ENCODE assay signal across 11 cellular contexts in genomic region chr6:44738652-44739141, GRCh38.
A peak's percentile ranks its signal among the peaks of the same experiment; 100 is the strongest.
DNase-seq lines count a peak whose midpoint lies in the region; ATAC-seq and TF ChIP-seq lines count a peak whose summit lies in the region.
"Had no signal": no experiment of that assay in that cellular context is flagged by ENCODE, and none has a peak within 500 bp of the region (broad histone marks: within the 10 kb centered on the region; RNA-seq: fewer than 3 reads in every experiment).

No MANE protein-coding gene starts in this region.

- ATAC-seq in HG03108 (IDR thresholded peaks at IDR 0.05; ENCODE audit: unreplicated experiment) (peak; percentile 32), omental fat pad (ENCODE audit: low FRiP score) (peak; percentile 80), HG03025 (IDR thresholded peaks at IDR 0.05; ENCODE audit: low FRiP score, unreplicated experiment) (no peak)
- ATAC-seq: PC-3 had no signal

- DNase-seq in GM12865 (ENCODE audit: low read depth) (peak; percentile 83), epithelial cell of esophagus (ENCODE audit: low read depth) (peak; percentile 60), omental fat pad (ENCODE audit: low spot score) (peak; percentile 43), foreskin melanocyte (no peak), testis (no peak)
- DNase-seq in stimulated activated CD4-positive, alpha-beta T cell treated with anti-CD3 and anti-CD28 coated beads, Interleukin-2, amount 100 ng/mL, for 24 hours, result no peak
- DNase-seq: cerebellar nuclear complex, PC-3, thyroid gland had no signal

- no peaks in the 10 kb centered on the region for H3K27me3 ChIP-seq in testis
- H3K27me3 ChIP-seq: thyroid gland had no signal

- no peak for TF ChIP-seq CTCF in GM12865 (IDR thresholded peaks at IDR 0.05; ENCODE audit: insufficient read depth, low read depth, low read length, missing control alignments)
- TF ChIP-seq CTCF in epithelial cell of esophagus (IDR thresholded peaks at IDR 0.05; ENCODE audit: insufficient read depth, low read depth, low read length, missing control alignments), result no peak
- no peak for TF ChIP-seq CTCF in omental fat pad (IDR thresholded peaks at IDR 0.05)
- no peak for TF ChIP-seq CTCF in testis (IDR thresholded peaks at IDR 0.05)

- WGBS in testis, 2 donors, result 64 to 70% methylated on average over 8 of the region's 8 CpGs

- H3K9me3 ChIP-seq in testis, result no peaks in the 10 kb centered on the region
- H3K9me3 ChIP-seq: thyroid gland had no signal

- H3K27ac ChIP-seq in testis, result no peak overlapping the region
- H3K27ac ChIP-seq: thyroid gland had no signal

- H3K4me1 ChIP-seq in testis, result peaks cover 4% of the 10 kb centered on the region

- intact Hi-C loops in testis (cut with DNase I; ENCODE audit: low total_unique reads), result no loop called here

- no peak for TF ChIP-seq POLR2A in testis (IDR thresholded peaks at IDR 0.05)

- H3K36me3 ChIP-seq in testis (ENCODE audit: low read depth, missing control alignments), result no peaks in the 10 kb centered on the region
- H3K36me3 ChIP-seq: thyroid gland had no signal

- no peak overlapping the region for H3K4me3 ChIP-seq in GM12865 (ENCODE audit: low read depth, low read length)
- H3K4me3 ChIP-seq in epithelial cell of esophagus (ENCODE audit: low read length), result no peak overlapping the region
- no peak overlapping the region for H3K4me3 ChIP-seq in testis
- H3K4me3 ChIP-seq: thyroid gland had no signal

Comparison
In these comparisons a context has a peak if more than half of its experiments do, and no peak if none do; other contexts are left out.
1. DNase-seq: peak in GM12865 (single experiment), epithelial cell of esophagus (single experiment) and omental fat pad (single experiment); none in foreskin melanocyte (single experiment), stimulated activated CD4-positive, alpha-beta T cell treated with anti-CD3 and anti-CD28 coated beads, Interleukin-2, amount 100 ng/mL, for 24 hours (0 of 2) and testis (single experiment).